30 cellular contexts compared by ENCODE assay signal in genomic region chr4:170038232-170038631, GRCh38. TPM values are rescaled to one million over a fixed set of nuclear protein-coding genes. Genes with fewer than 3 reads are reported as not detected.
"Had no signal": no experiment of that assay in that cellular context is flagged by ENCODE, and none has a peak within 500 bp of the region (broad histone marks: within the 10 kb centered on the region; RNA-seq: fewer than 3 reads in every experiment).

No MANE protein-coding gene starts in this region.

- H3K4me1 Mint-ChIP-seq: naive B cell; nephron progenitor cell; stimulated activated effector memory CD8-positive, alpha-beta T cell treated with anti-CD3 and anti-CD28 coated beads, Interleukin-12 subunit alpha, Interleukin-12 subunit beta, amount 100 ng/mL, for 72 hours; stimulated activated naive B cell treated with anti-CD40 and anti-IgM and Interleukin-4, amounts not matched to agents 10 μg/mL and 1 μg/mL and 100 μg/mL, for 72 hours had no signal

- H3K36me3 ChIP-seq: ovary, sigmoid colon, stomach, suprapubic skin, tibial artery, transverse colon, upper lobe of right lung, uterus had no signal

- H2AFZ ChIP-seq: parathyroid adenoma had no signal

- H3K36me3 Mint-ChIP-seq: naive B cell; naive thymus-derived CD8-positive, alpha-beta T cell; natural killer cell treated with Interleukin-12 subunit alpha and Interleukin-12 subunit beta and Interleukin-15 and Interleukin-18, amount 100 ng/mL, for 72 hours; stimulated activated effector memory CD8-positive, alpha-beta T cell treated with anti-CD3 and anti-CD28 coated beads, Interleukin-12 subunit alpha, Interleukin-12 subunit beta, amount 100 ng/mL, for 72 hours; stimulated activated naive B cell treated with anti-CD40 and anti-IgM and Interleukin-4, amounts not matched to agents 10 μg/mL and 1 μg/mL and 100 μg/mL, for 72 hours; type B pancreatic cell had no signal

- H3K27ac ChIP-seq: ovary, parathyroid adenoma, psoas muscle, sigmoid colon, stomach, suprapubic skin, testis, tibial artery, transverse colon, upper lobe of right lung, uterus had no signal

- H3K4me3 ChIP-seq: ovary, psoas muscle, sigmoid colon, stomach, suprapubic skin, testis, tibial artery, transverse colon, upper lobe of right lung, uterus had no signal

- DNase-seq: naive B cell; naive thymus-derived CD8-positive, alpha-beta T cell; nephron progenitor cell; occipital lobe; ovary; posterior cingulate gyrus; psoas muscle; right cardiac atrium; sigmoid colon; small intestine; stimulated activated CD4-positive, alpha-beta T cell treated with anti-CD3 and anti-CD28 coated beads, Interleukin-15, amount 100 ng/mL, for 24 hours; stimulated activated CD4-positive, alpha-beta T cell treated with anti-CD3 and anti-CD28 coated beads, Interleukin-2, amount 100 ng/mL, for 24 hours; stimulated activated CD4-positive, alpha-beta T cell treated with anti-CD3 and anti-CD28 coated beads, Interleukin-2, amount 100 ng/mL, for 48 hours; stimulated activated CD4-positive, alpha-beta T cell treated with anti-CD3 and anti-CD28 coated beads, Interleukin-4, amount 100 ng/mL, for 24 hours; stimulated activated naive B cell treated with anti-CD40 and anti-IgM and Interleukin-4, amounts not matched to agents 10 μg/mL and 1 μg/mL and 100 μg/mL, for 72 hours; stimulated activated naive CD4-positive, alpha-beta T cell treated with Interleukin-2 at 50 U/mL for 16 hours; stomach; testis; tibial artery; transverse colon; upper lobe of right lung; uterus had no signal

- ATAC-seq: naive thymus-derived CD8-positive, alpha-beta T cell; natural killer cell treated with Interleukin-12 subunit alpha and Interleukin-12 subunit beta and Interleukin-15 and Interleukin-18, amount 100 ng/mL, for 72 hours; psoas muscle; right cardiac atrium; stimulated activated effector memory CD8-positive, alpha-beta T cell treated with anti-CD3 and anti-CD28 coated beads, Interleukin-12 subunit alpha, Interleukin-12 subunit beta, amount 100 ng/mL, for 72 hours; stimulated activated naive B cell treated with anti-CD40 and anti-IgM and Interleukin-4, amounts not matched to agents 10 μg/mL and 1 μg/mL and 100 μg/mL, for 72 hours; upper lobe of right lung had no signal

- H3K9ac ChIP-seq: parathyroid adenoma had no signal

- H3K9me3 Mint-ChIP-seq: naive B cell; natural killer cell treated with Interleukin-12 subunit alpha and Interleukin-12 subunit beta and Interleukin-15 and Interleukin-18, amount 100 ng/mL, for 72 hours; nephron progenitor cell; neural crest cell; stimulated activated effector memory CD8-positive, alpha-beta T cell treated with anti-CD3 and anti-CD28 coated beads, Interleukin-12 subunit alpha, Interleukin-12 subunit beta, amount 100 ng/mL, for 72 hours; stimulated activated naive B cell treated with anti-CD40 and anti-IgM and Interleukin-4, amounts not matched to agents 10 μg/mL and 1 μg/mL and 100 μg/mL, for 72 hours; stimulated activated naive CD8-positive, alpha-beta T cell treated with anti-CD3 and anti-CD28 coated beads, Interleukin-15, Interleukin-2, amounts not matched to agents 100 ng/mL and 50 ng/mL, for 24 hours; type B pancreatic cell had no signal

- FAIRE-seq: small intestine had no signal

- H3K9me3 ChIP-seq: ovary, psoas muscle, sigmoid colon, stomach, suprapubic skin, testis, tibial artery, transverse colon, upper lobe of right lung, uterus had no signal

- H3K27me3 Mint-ChIP-seq: progenitor cell of endocrine pancreas; stimulated activated naive CD8-positive, alpha-beta T cell treated with anti-CD3 and anti-CD28 coated beads, Interleukin-15, Interleukin-2, amounts not matched to agents 100 ng/mL and 50 ng/mL, for 24 hours had no signal

- H3K4me3 Mint-ChIP-seq: naive B cell; naive thymus-derived CD8-positive, alpha-beta T cell; natural killer cell treated with Interleukin-12 subunit alpha and Interleukin-12 subunit beta and Interleukin-15 and Interleukin-18, amount 100 ng/mL, for 72 hours; nephron progenitor cell; neural crest cell; stimulated activated effector memory CD8-positive, alpha-beta T cell treated with anti-CD3 and anti-CD28 coated beads, Interleukin-12 subunit alpha, Interleukin-12 subunit beta, amount 100 ng/mL, for 72 hours; stimulated activated naive B cell treated with anti-CD40 and anti-IgM and Interleukin-4, amounts not matched to agents 10 μg/mL and 1 μg/mL and 100 μg/mL, for 72 hours; stimulated activated naive CD8-positive, alpha-beta T cell treated with anti-CD3 and anti-CD28 coated beads, Interleukin-15, Interleukin-2, amounts not matched to agents 100 ng/mL and 50 ng/mL, for 24 hours; type B pancreatic cell had no signal

- H3K27me3 ChIP-seq: ovary, sigmoid colon, suprapubic skin, testis, tibial artery, transverse colon, upper lobe of right lung, uterus had no signal

- H3K79me2 ChIP-seq: parathyroid adenoma had no signal

- H3K4me1 ChIP-seq: parathyroid adenoma, psoas muscle, sigmoid colon, stomach, suprapubic skin, testis, tibial artery, transverse colon, upper lobe of right lung, uterus had no signal

- H3K27ac Mint-ChIP-seq: naive B cell; naive thymus-derived CD8-positive, alpha-beta T cell; natural killer cell treated with Interleukin-12 subunit alpha and Interleukin-12 subunit beta and Interleukin-15 and Interleukin-18, amount 100 ng/mL, for 72 hours; nephron progenitor cell; progenitor cell of endocrine pancreas; stimulated activated effector memory CD8-positive, alpha-beta T cell treated with anti-CD3 and anti-CD28 coated beads, Interleukin-12 subunit alpha, Interleukin-12 subunit beta, amount 100 ng/mL, for 72 hours; stimulated activated naive B cell treated with anti-CD40 and anti-IgM and Interleukin-4, amounts not matched to agents 10 μg/mL and 1 μg/mL and 100 μg/mL, for 72 hours; stimulated activated naive CD8-positive, alpha-beta T cell treated with anti-CD3 and anti-CD28 coated beads, Interleukin-15, Interleukin-2, amounts not matched to agents 100 ng/mL and 50 ng/mL, for 24 hours; type B pancreatic cell had no signal

RNA-seq across cellular contexts. Expression of gene AADAT, which starts 51.5 kb away (rescaled TPM):
- total RNA-seq: naive thymus-derived CD8-positive, alpha-beta T cell; natural killer cell treated with Interleukin-12 subunit alpha and Interleukin-12 subunit beta and Interleukin-15 and Interleukin-18, amount 100 ng/mL, for 72 hours had no signal
- polyA plus RNA-seq: naive thymus-derived CD8-positive, alpha-beta T cell had no signal
